In genomic region chr1:11068556-11069232, GRCh38 we compare ENCODE assay signal across 28 cellular contexts. TPM values are rescaled to one million over a fixed set of nuclear protein-coding genes. Genes with fewer than 3 reads are reported as not detected.
DNase-seq lines count a peak whose midpoint lies in the region; ATAC-seq, FAIRE-seq and TF ChIP-seq lines count a peak whose summit lies in the region.
"Had no signal": no experiment of that assay in that cellular context is flagged by ENCODE, and none has a peak within 500 bp of the region (broad histone marks: within the 10 kb centered on the region; RNA-seq: fewer than 3 reads in every experiment).

No MANE protein-coding gene starts in this region.

- H3K79me2 ChIP-seq in GM12878 (ENCODE audit: control insufficient read depth, insufficient read depth, low read length): no peaks in the 10 kb centered on the region

- no peak overlapping the region for H2AFZ ChIP-seq in GM12878 (ENCODE audit: control insufficient read depth, low read depth, low read length)

- no peak for ATAC-seq in GM12878
- peak; percentile 53 for ATAC-seq in mucosa of descending colon
- ATAC-seq: activated naive CD4-positive, alpha-beta T cell treated with anti-CD3 and anti-CD28 coated beads, Interleukin-2, amount 50 U/mL, for 72 hours; pancreas; T-helper 17 cell had no signal

- H4K20me1 ChIP-seq in GM12878 (ENCODE audit: control insufficient read depth, insufficient read depth): no peaks in the 10 kb centered on the region

- H3K4me1 ChIP-seq in GM12878 (ENCODE audit: control insufficient read depth, insufficient read depth, low read length) (peaks cover 17% of the 10 kb centered on the region), mucosa of descending colon (ENCODE audit: low read depth) (peaks cover 6% of the 10 kb centered on the region), testis (no peaks in the 10 kb centered on the region), A673 (ENCODE audit: insufficient read depth, low read length, poor library complexity, severe bottlenecking) (no peaks in the 10 kb centered on the region)
- H3K4me1 ChIP-seq: Peyer's patch had no signal

- no peak overlapping the region for H3K27ac Mint-ChIP-seq in activated CD4-positive, alpha-beta T cell treated with anti-CD3 and anti-CD28 coated beads, Interleukin-2, amount 10 ng/mL, durations not matched to agents 7 days and 5 days
- H3K27ac Mint-ChIP-seq: activated CD4-positive, alpha-beta memory T cell treated with anti-CD3 and anti-CD28 coated beads for 36 hours; activated T-cell treated with anti-CD3 and anti-CD28 coated beads, Interleukin-2, amount 50 U/mL, for 72 hours; B cell; dendritic cell treated with granulocyte-macrophage colony-stimulating factor and Interleukin-4, amounts not matched to agents 40 ng/mL and 50 ng/mL, for 4 days; T-helper 17 cell; type B pancreatic cell had no signal

- peaks cover 7% of the 10 kb centered on the region for H3K4me1 Mint-ChIP-seq in activated CD4-positive, alpha-beta T cell treated with anti-CD3 and anti-CD28 coated beads, Interleukin-2, amount 10 ng/mL, durations not matched to agents 7 days and 5 days

- in situ Hi-C loops in GM12878 (cut with MboI): no loop called here

- H3K27me3 Mint-ChIP-seq in activated CD4-positive, alpha-beta T cell treated with anti-CD3 and anti-CD28 coated beads, Interleukin-2, amount 10 ng/mL, durations not matched to agents 7 days and 5 days: no peaks in the 10 kb centered on the region
- H3K27me3 Mint-ChIP-seq: activated CD4-positive, alpha-beta memory T cell treated with anti-CD3 and anti-CD28 coated beads for 36 hours; B cell; dendritic cell treated with granulocyte-macrophage colony-stimulating factor and Interleukin-4, amounts not matched to agents 40 ng/mL and 50 ng/mL, for 4 days; T-helper 17 cell; type B pancreatic cell had no signal

- H3K9me3 Mint-ChIP-seq in activated CD4-positive, alpha-beta T cell treated with anti-CD3 and anti-CD28 coated beads, Interleukin-2, amount 10 ng/mL, durations not matched to agents 7 days and 5 days: no peaks in the 10 kb centered on the region
- H3K9me3 Mint-ChIP-seq: activated CD4-positive, alpha-beta memory T cell treated with anti-CD3 and anti-CD28 coated beads for 36 hours; activated naive CD4-positive, alpha-beta T cell treated with anti-CD3 and anti-CD28 coated beads, Interleukin-2, amount 50 U/mL, for 72 hours; activated T-cell treated with anti-CD3 and anti-CD28 coated beads, Interleukin-2, amount 50 U/mL, for 72 hours; dendritic cell treated with granulocyte-macrophage colony-stimulating factor and Interleukin-4, amounts not matched to agents 40 ng/mL and 50 ng/mL, for 4 days; type B pancreatic cell had no signal

- H3K4me3 ChIP-seq in GM12878: no peak overlapping the region
- no peak overlapping the region for H3K4me3 ChIP-seq in mucosa of descending colon
- no peak overlapping the region for H3K4me3 ChIP-seq in testis
- H3K4me3 ChIP-seq in A673 (ENCODE audit: low read depth, low read length, poor library complexity, severe bottlenecking): no peak overlapping the region
- H3K4me3 ChIP-seq: pancreas, Peyer's patch had no signal

- TF ChIP-seq CTCF in GM12878 (IDR thresholded peaks at IDR 0.05 in 2 of 3, conservative IDR thresholded peaks at IDR 0.05 in 1 of 3; ENCODE audit: control insufficient read depth in 2 of 3, extremely low read depth in 1 of 3, insufficient read depth in 1 of 3, low read depth in 3 of 3, low read length in 3 of 3): no peak
- no peak for TF ChIP-seq CTCF in mucosa of descending colon (IDR thresholded peaks at IDR 0.05)
- no peak for TF ChIP-seq CTCF in testis (IDR thresholded peaks at IDR 0.05)
- TF ChIP-seq CTCF in A673 (conservative IDR thresholded peaks at IDR 0.05; ENCODE audit: low read depth, low read length): no peak

- H3K4me2 ChIP-seq in GM12878 (ENCODE audit: control insufficient read depth, insufficient read depth): no peak overlapping the region

- H3K36me3 Mint-ChIP-seq in activated CD4-positive, alpha-beta T cell treated with anti-CD3 and anti-CD28 coated beads, Interleukin-2, amount 10 ng/mL, durations not matched to agents 7 days and 5 days (ENCODE audit: low read depth): peaks cover 65% of the 10 kb centered on the region

- POLR2A ChIA-PET in activated CD4-positive, alpha-beta T cell treated with anti-CD3 and anti-CD28 coated beads, Interleukin-2, amount 10 ng/mL, durations not matched to agents 7 days and 5 days (lab: Charles Lee): no interaction called here
- POLR2A ChIA-PET in GM12878 (lab: Charles Lee): no interaction called here
- POLR2A ChIA-PET in A673 (lab: Charles Lee; ENCODE audit: low non-redundant PET): no interaction called here

- H3K4me3 Mint-ChIP-seq in activated CD4-positive, alpha-beta T cell treated with anti-CD3 and anti-CD28 coated beads, Interleukin-2, amount 10 ng/mL, durations not matched to agents 7 days and 5 days: no peak overlapping the region
- H3K4me3 Mint-ChIP-seq: activated CD4-positive, alpha-beta memory T cell treated with anti-CD3 and anti-CD28 coated beads for 36 hours; activated T-cell treated with anti-CD3 and anti-CD28 coated beads, Interleukin-2, amount 50 U/mL, for 72 hours; B cell; dendritic cell treated with granulocyte-macrophage colony-stimulating factor and Interleukin-4, amounts not matched to agents 40 ng/mL and 50 ng/mL, for 4 days; T-helper 17 cell; type B pancreatic cell had no signal

- no peak for TF ChIP-seq RAD21 in GM12878 (IDR thresholded peaks at IDR 0.05; ENCODE audit: insufficient read depth, low read depth, low read length)

- no peak overlapping the region for H3K9ac ChIP-seq in GM12878 (ENCODE audit: control insufficient read depth, insufficient read depth, low read length)

- BruUV-seq in GM12878 (replicated peaks; lab: Mats Ljungman, UMichigan): TSS peak; percentile 46
- BruUV-seq in A673 (replicated peaks; lab: Mats Ljungman, UMichigan): no TSS peak

- intact Hi-C loops in GM12878 (cut with micrococcal nuclease; ENCODE audit: unreplicated experiment): no loop called here
- intact Hi-C loops in mucosa of descending colon (cut with DNase I, micrococcal nuclease): no loop called here
- intact Hi-C loops in testis (cut with DNase I; ENCODE audit: low total_unique reads): no loop called here
- intact Hi-C loops in A673 (cut with micrococcal nuclease; ENCODE audit: unreplicated experiment): no loop called here

- 98% methylated on average over 14 of the region's 14 CpGs for WGBS in GM12878 (ENCODE audit: insufficient coverage, insufficient replicate concordance, low lambda C conversion rate, missing lambda C conversion rate)
- WGBS in testis, 2 donors: 89 to 98% methylated on average over 8 to 14 of the region's 14 CpGs

- CTCF ChIA-PET in activated CD4-positive, alpha-beta T cell treated with anti-CD3 and anti-CD28 coated beads, Interleukin-2, amount 10 ng/mL, durations not matched to agents 7 days and 5 days (lab: Charles Lee): interaction anchor here (0.6 to 2.2 kb wide), 2 partner anchors 8 to 53 kb away, joined by 3 to 7 read pairs; partner anchors contain the start of gene SRM
- CTCF ChIA-PET in GM12878 (lab: Yijun Ruan, JAX): interaction anchor here (6.3 kb wide), 1 partner anchor 31 kb away, joined by 57 read pairs; no protein-coding TSS in a partner anchor
- CTCF ChIA-PET in A673 (lab: Charles Lee): interaction anchor here (0.6 kb wide), 1 partner anchor 14 kb away, joined by 10 read pairs; no protein-coding TSS in a partner anchor

- H3K27me3 ChIP-seq in GM12878 (replicated peaks in 1 of 2; ENCODE audit: control insufficient read depth in 2 of 2, insufficient read depth in 2 of 2, low read length in 1 of 2): no peaks in the 10 kb centered on the region
- no peaks in the 10 kb centered on the region for H3K27me3 ChIP-seq in testis
- H3K27me3 ChIP-seq in A673 (replicated peaks; ENCODE audit: insufficient read depth, low read depth, low read length, poor library complexity): no peaks in the 10 kb centered on the region
- H3K27me3 ChIP-seq: brain microvascular endothelial cell, pancreas, Peyer's patch had no signal

- no peak for TF ChIP-seq POLR2A in GM12878 (IDR thresholded peaks at IDR 0.05; ENCODE audit: low read depth, low read length)
- no peak for TF ChIP-seq POLR2A in testis (IDR thresholded peaks at IDR 0.05)

- H3K36me3 ChIP-seq in GM12878 (ENCODE audit: control insufficient read depth in 2 of 2, insufficient read depth in 2 of 2, low read length in 1 of 2) (peaks cover 34 to 38% of the 10 kb centered on the region in 2 experiments), mucosa of descending colon (ENCODE audit: low read depth) (peaks cover 11% of the 10 kb centered on the region), testis (ENCODE audit: low read depth, missing control alignments) (no peaks in the 10 kb centered on the region), A673 (ENCODE audit: insufficient read depth, low read length, poor library complexity, severe bottlenecking) (peaks cover 78% of the 10 kb centered on the region)

- FAIRE-seq in GM12878 (lab: Jason Lieb, UNC): no peak
- FAIRE-seq: endothelial cell of umbilical vein, pancreas had no signal

- no peaks in the 10 kb centered on the region; the same call in 2 of the 3 replicates for H3K9me3 ChIP-seq in GM12878 (replicated peaks; ENCODE audit: control insufficient read depth, insufficient read depth, low read length)
- no peaks in the 10 kb centered on the region for H3K9me3 ChIP-seq in mucosa of descending colon
- no peaks in the 10 kb centered on the region for H3K9me3 ChIP-seq in testis
- no peaks in the 10 kb centered on the region for H3K9me3 ChIP-seq in A673 (ENCODE audit: low read depth, low read length, poor library complexity, severe bottlenecking)
- H3K9me3 ChIP-seq: pancreas, Peyer's patch had no signal

- H3K27ac ChIP-seq in GM12878 (ENCODE audit: control insufficient read depth, insufficient read depth) (no peak overlapping the region), testis (no peak overlapping the region), A673 (ENCODE audit: low read depth, low read length, poor library complexity, severe bottlenecking) (no peak overlapping the region)
- H3K27ac ChIP-seq: brain microvascular endothelial cell, pancreas, Peyer's patch had no signal

- RAD21 ChIA-PET in GM12878 (lab: Charles Lee; ENCODE audit: unreplicated experiment): no interaction called here

- TF ChIP-seq EP300 in GM12878 (IDR thresholded peaks at IDR 0.05; ENCODE audit: borderline replicate concordance in 1 of 2, control insufficient read depth in 1 of 2, low read depth in 2 of 2, low read length in 2 of 2): no peak

- SMC1A ChIA-PET in GM12878 (lab: Charles Lee; ENCODE audit: uncharacterized antibody, unreplicated experiment): no interaction called here

- peak; percentile 0 for DNase-seq in activated CD4-positive, alpha-beta T cell treated with anti-CD3 and anti-CD28 coated beads for 48 hours
- no peak for DNase-seq in activated CD4-positive, alpha-beta T cell treated with anti-CD3 and anti-CD28 coated beads, Interleukin-2, amount 10 ng/mL, durations not matched to agents 7 days and 5 days
- DNase-seq in GM12878 (ENCODE audit: low read depth, low spot score) (no peak), mucosa of descending colon (no peak), testis (peak; percentile 12), A673 (ENCODE audit: low spot score) (no peak), occipital lobe (lab: John Stamatoyannopoulos, UW) (no peak), NCI-H345 (lab: John Stamatoyannopoulos, UW) (no peak)
- DNase-seq: 8988T; activated CD4-positive, alpha-beta memory T cell treated with anti-CD3 and anti-CD28 coated beads for 36 hours; activated T-cell treated with anti-CD3 and anti-CD28 coated beads, Interleukin-2, amount 50 U/mL, for 72 hours; brain microvascular endothelial cell; COR-L47; KG1; NCI-H187 treated with DMSO at 0.1 percent for 48 hours; NCI-H2227 treated with DMSO at 0.1 percent for 48 hours; T-helper 17 cell had no signal

RNA-seq across cellular contexts. Expression of gene SRM, which starts 8.9 kb away (rescaled TPM):
- 10 to 100 TPM; 88.1 to 93.8 TPM for total RNA-seq in activated CD4-positive, alpha-beta T cell treated with anti-CD3 and anti-CD28 coated beads, Interleukin-2, amount 10 ng/mL, durations not matched to agents 7 days and 5 days
- 17.2 and 20.5 TPM in 2 replicates for total RNA-seq in GM12878 (2013; cell fraction: nucleolus; rRNA removed)
- total RNA-seq in GM12878 (2014; rRNA removed) (49.9 and 81.2 TPM in 2 replicates), GM12878 (2014; rRNA removed; fragmentation: Illumina TruSeq; extraction: Trizol) (40.6 and 43.0 TPM in 2 replicates), GM12878 (2021) (249 and 255 TPM in 2 replicates), mucosa of descending colon (10 to 100 TPM; 14.0 to 46.3 (median 34.3) TPM), testis (10 to 100 TPM; 61.4 to 78.4 TPM), A673 (2021) (176 and 206 TPM in 2 replicates), occipital lobe (10.9 TPM)
- 48.6 TPM for polyA plus RNA-seq in GM12878 (2011; ENCODE audit: low read depth)
- polyA plus RNA-seq in GM12878 (2011; rRNA removed) (11.0 and 22.2 TPM in 2 replicates), GM12878 (2014; fragmentation: Illumina TruSeq; extraction: Trizol) (59.5 and 133 TPM in 2 replicates), GM12878 (2014; fragmentation: Nextera tagmentation; extraction: Ambion mirVana) (10 to 100 TPM; 16.7 to 46.6 TPM), GM12878 (2014; rRNA removed) (142 and 185 TPM in 2 replicates), GM12878 (2016; fragmentation: Nextera tagmentation; extraction: Ambion mirVana) (100 to 1,000 TPM in 1 of 2 experiments, 10 to 100 TPM in 1; 81.1 to 155 TPM), testis (ENCODE audit: insufficient read depth, low read depth, low replicate concordance) (57.8 TPM)
- 70.7 and 73.8 TPM in 2 replicates for polyA plus RNA-seq in GM12878 (2011; cell fraction: cytosol; rRNA removed)
- polyA plus RNA-seq in GM12878 (2011; cell fraction: nucleus; rRNA removed): 44.6 and 69.9 TPM in 2 replicates
- polyA plus RNA-seq in GM12878 (2012): 130 and 136 TPM in 2 replicates
- polyA minus RNA-seq in GM12878 (2011; rRNA and poly(A)+ RNA removed): 40.4 and 67.7 TPM in 2 replicates
- 56.3 and 73.1 TPM in 2 replicates for polyA minus RNA-seq in GM12878 (2011; cell fraction: cytosol; rRNA and poly(A)+ RNA removed)
- 15.0 and 34.0 TPM in 2 replicates for polyA minus RNA-seq in GM12878 (2011; cell fraction: nucleus; rRNA and poly(A)+ RNA removed)

RNA-seq across cellular contexts. Expression of gene MASP2, which starts 21.7 kb away (rescaled TPM):
- total RNA-seq in activated CD4-positive, alpha-beta T cell treated with anti-CD3 and anti-CD28 coated beads, Interleukin-2, amount 10 ng/mL, durations not matched to agents 7 days and 5 days: not detected
- total RNA-seq in GM12878 (2013; cell fraction: nucleolus; rRNA removed): 0.25 TPM in 1 of 2 replicates, not detected in the other
- 0.05 TPM in 1 of 2 replicates, not detected in the other for total RNA-seq in GM12878 (2014; rRNA removed)
- 0.04 TPM in 1 of 2 replicates, not detected in the other for total RNA-seq in GM12878 (2014; rRNA removed; fragmentation: Illumina TruSeq; extraction: Trizol)
- not detected in 2 replicates for total RNA-seq in GM12878 (2021)
- polyA plus RNA-seq in GM12878 (2011; ENCODE audit: low read depth): 5.6 TPM
- not detected in 2 replicates for polyA plus RNA-seq in GM12878 (2011; rRNA removed)
- polyA plus RNA-seq in GM12878 (2011; cell fraction: cytosol; rRNA removed): not detected in 2 replicates
- not detected in 2 replicates for polyA plus RNA-seq in GM12878 (2011; cell fraction: nucleus; rRNA removed)
- 2.0 and 5.9 TPM in 2 replicates for polyA plus RNA-seq in GM12878 (2012)
- polyA plus RNA-seq in GM12878 (2014; fragmentation: Illumina TruSeq; extraction: Trizol): not detected in 2 replicates
- polyA plus RNA-seq in GM12878 (2014; fragmentation: Nextera tagmentation; extraction: Ambion mirVana): under 1 TPM in 1 of 2 experiments, not detected in 1; 0.06 TPM
- polyA plus RNA-seq in GM12878 (2014; rRNA removed): not detected in 2 replicates
- polyA plus RNA-seq in GM12878 (2016; fragmentation: Nextera tagmentation; extraction: Ambion mirVana): under 1 TPM in 1 of 2 experiments, not detected in 1; 0.21 TPM
- polyA minus RNA-seq in GM12878 (2011; rRNA and poly(A)+ RNA removed): not detected in 2 replicates
- not detected in 2 replicates for polyA minus RNA-seq in GM12878 (2011; cell fraction: cytosol; rRNA and poly(A)+ RNA removed)
- polyA minus RNA-seq in GM12878 (2011; cell fraction: nucleus; rRNA and poly(A)+ RNA removed): not detected in 2 replicates
- not detected for total RNA-seq in mucosa of descending colon
- total RNA-seq in testis: under 1 TPM; 0.31 TPM
- polyA plus RNA-seq in testis (ENCODE audit: insufficient read depth, low read depth, low replicate concordance): not detected
- 0.37 and 0.69 TPM in 2 replicates for total RNA-seq in A673 (2021)
- not detected for total RNA-seq in occipital lobe
- total RNA-seq: activated CD4-positive, alpha-beta memory T cell treated with anti-CD3 and anti-CD28 coated beads for 36 hours; B cell; Daoy; H4; lower leg skin; pancreas; Peyer's patch; SK-MEL-5 had no signal
- polyA plus RNA-seq: endothelial cell of umbilical vein had no signal

RNA-seq across cellular contexts. Expression of gene EXOSC10, which starts 31.0 kb away (rescaled TPM):
- 10 to 100 TPM; 82.5 to 87.4 TPM for total RNA-seq in activated CD4-positive, alpha-beta T cell treated with anti-CD3 and anti-CD28 coated beads, Interleukin-2, amount 10 ng/mL, durations not matched to agents 7 days and 5 days
- total RNA-seq in GM12878 (2013; cell fraction: nucleolus; rRNA removed): 139 and 147 TPM in 2 replicates
- total RNA-seq in GM12878 (2014; rRNA removed): 70.3 and 81.2 TPM in 2 replicates
- total RNA-seq in GM12878 (2014; rRNA removed; fragmentation: Illumina TruSeq; extraction: Trizol): 54.3 and 58.3 TPM in 2 replicates
- 60.0 and 62.5 TPM in 2 replicates for total RNA-seq in GM12878 (2021)
- 31.0 TPM for polyA plus RNA-seq in GM12878 (2011; ENCODE audit: low read depth)
- 52.8 and 60.4 TPM in 2 replicates for polyA plus RNA-seq in GM12878 (2011; rRNA removed)
- polyA plus RNA-seq in GM12878 (2011; cell fraction: cytosol; rRNA removed): 60.7 and 64.8 TPM in 2 replicates
- polyA plus RNA-seq in GM12878 (2011; cell fraction: nucleus; rRNA removed): 155 and 161 TPM in 2 replicates
- polyA plus RNA-seq in GM12878 (2012): 41.6 and 44.9 TPM in 2 replicates
- polyA plus RNA-seq in GM12878 (2014; fragmentation: Illumina TruSeq; extraction: Trizol): 75.6 and 78.9 TPM in 2 replicates
- 10 to 100 TPM; 16.2 to 16.7 TPM for polyA plus RNA-seq in GM12878 (2014; fragmentation: Nextera tagmentation; extraction: Ambion mirVana)
- 70.7 and 76.0 TPM in 2 replicates for polyA plus RNA-seq in GM12878 (2014; rRNA removed)
- polyA plus RNA-seq in GM12878 (2016; fragmentation: Nextera tagmentation; extraction: Ambion mirVana): 10 to 100 TPM; 78.6 to 86.5 TPM
- polyA minus RNA-seq in GM12878 (2011; rRNA and poly(A)+ RNA removed): 62.0 and 63.1 TPM in 2 replicates
- 15.4 and 19.5 TPM in 2 replicates for polyA minus RNA-seq in GM12878 (2011; cell fraction: cytosol; rRNA and poly(A)+ RNA removed)
- 39.3 and 59.6 TPM in 2 replicates for polyA minus RNA-seq in GM12878 (2011; cell fraction: nucleus; rRNA and poly(A)+ RNA removed)
- total RNA-seq in mucosa of descending colon: 10 to 100 TPM; 47.1 to 52.9 (median 50.7) TPM
- total RNA-seq in testis: 10 to 100 TPM; 78.4 to 78.8 TPM
- 67.5 TPM for polyA plus RNA-seq in testis (ENCODE audit: insufficient read depth, low read depth, low replicate concordance)
- total RNA-seq in A673 (2021): 112 and 119 TPM in 2 replicates
- 44.1 TPM for total RNA-seq in occipital lobe

RNA-seq across cellular contexts. Expression of gene TARDBP, which starts 56.2 kb away (rescaled TPM):
- 100 to 1,000 TPM; 186 to 187 TPM for total RNA-seq in activated CD4-positive, alpha-beta T cell treated with anti-CD3 and anti-CD28 coated beads, Interleukin-2, amount 10 ng/mL, durations not matched to agents 7 days and 5 days
- 172 and 179 TPM in 2 replicates for total RNA-seq in GM12878 (2013; cell fraction: nucleolus; rRNA removed)
- 55.6 and 64.1 TPM in 2 replicates for total RNA-seq in GM12878 (2014; rRNA removed)
- 124 and 135 TPM in 2 replicates for total RNA-seq in GM12878 (2014; rRNA removed; fragmentation: Illumina TruSeq; extraction: Trizol)
- 155 and 174 TPM in 2 replicates for total RNA-seq in GM12878 (2021)
- polyA plus RNA-seq in GM12878 (2011; ENCODE audit: low read depth): 89.3 TPM
- 209 and 284 TPM in 2 replicates for polyA plus RNA-seq in GM12878 (2011; rRNA removed)
- polyA plus RNA-seq in GM12878 (2011; cell fraction: cytosol; rRNA removed): 92.3 and 131 TPM in 2 replicates
- 210 and 304 TPM in 2 replicates for polyA plus RNA-seq in GM12878 (2011; cell fraction: nucleus; rRNA removed)
- 145 and 148 TPM in 2 replicates for polyA plus RNA-seq in GM12878 (2012)
- polyA plus RNA-seq in GM12878 (2014; fragmentation: Illumina TruSeq; extraction: Trizol): 318 and 350 TPM in 2 replicates
- polyA plus RNA-seq in GM12878 (2014; fragmentation: Nextera tagmentation; extraction: Ambion mirVana): 100 to 1,000 TPM in 1 of 2 experiments, 10 to 100 TPM in 1; 76.1 to 171 TPM
- polyA plus RNA-seq in GM12878 (2014; rRNA removed): 212 and 257 TPM in 2 replicates
- 100 to 1,000 TPM; 251 to 253 TPM for polyA plus RNA-seq in GM12878 (2016; fragmentation: Nextera tagmentation; extraction: Ambion mirVana)
- polyA minus RNA-seq in GM12878 (2011; rRNA and poly(A)+ RNA removed): 90.0 and 129 TPM in 2 replicates
- 54.4 and 74.5 TPM in 2 replicates for polyA minus RNA-seq in GM12878 (2011; cell fraction: cytosol; rRNA and poly(A)+ RNA removed)
- 68.2 and 109 TPM in 2 replicates for polyA minus RNA-seq in GM12878 (2011; cell fraction: nucleus; rRNA and poly(A)+ RNA removed)
- 100 to 1,000 TPM; 123 to 155 (median 147) TPM for total RNA-seq in mucosa of descending colon
- total RNA-seq in testis: 100 to 1,000 TPM; 185 to 207 TPM
- polyA plus RNA-seq in testis (ENCODE audit: insufficient read depth, low read depth, low replicate concordance): 142 TPM
- 261 and 283 TPM in 2 replicates for total RNA-seq in A673 (2021)
- 102 TPM for total RNA-seq in occipital lobe

Comparison
In these comparisons a context has a peak if more than half of its experiments do, and no peak if none do; other contexts are left out.
1. DNase-seq: peak in activated CD4-positive, alpha-beta T cell treated with anti-CD3 and anti-CD28 coated beads for 48 hours (single experiment) and testis (single experiment); none in activated CD4-positive, alpha-beta T cell treated with anti-CD3 and anti-CD28 coated beads, Interleukin-2, amount 10 ng/mL, durations not matched to agents 7 days and 5 days (single experiment), GM12878 (single experiment), mucosa of descending colon (0 of 3), A673 (single experiment), occipital lobe (single experiment) and NCI-H345 (single experiment).